In the genomic region with DNA sequence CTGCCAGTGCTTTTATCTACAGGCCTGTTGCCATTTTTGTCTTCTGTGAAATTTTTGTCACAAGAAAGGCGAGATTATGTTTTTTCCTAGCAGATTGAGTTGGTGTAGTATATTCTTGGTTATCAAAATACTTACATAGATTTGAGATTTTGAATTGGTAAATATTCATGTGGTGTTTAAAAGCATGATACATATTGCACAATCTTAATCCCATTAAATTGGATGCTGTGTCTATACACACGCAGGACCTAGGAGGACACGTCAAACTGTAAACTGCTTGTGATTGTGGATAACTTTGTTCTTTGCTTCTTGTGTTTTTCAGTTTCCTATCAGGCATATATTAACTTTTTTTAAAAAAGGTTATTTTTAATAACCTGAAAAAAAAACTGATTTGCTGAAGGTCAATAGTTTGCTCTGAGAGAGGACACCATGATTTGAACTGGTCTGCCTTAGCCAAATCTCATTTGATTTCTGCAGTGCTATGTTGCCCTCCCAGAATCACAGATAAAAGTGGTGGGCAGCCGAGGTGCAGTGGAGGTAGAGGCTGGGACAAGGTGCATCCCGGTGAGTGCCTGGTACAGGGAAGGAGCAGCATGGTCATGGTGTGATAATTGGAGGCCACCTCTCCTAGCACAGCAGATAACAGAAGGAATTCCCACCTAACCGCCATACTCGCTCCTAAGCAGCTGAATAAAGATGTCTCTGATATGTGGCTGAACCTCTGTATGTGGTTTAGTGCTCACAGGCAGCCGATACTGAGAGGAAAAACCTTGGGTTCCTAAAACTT, we compare ENCODE assay signal across 26 cellular contexts.
"Had no signal": no experiment of that assay in that cellular context is flagged by ENCODE, and none has a peak within 500 bp of the region (broad histone marks: within the 10 kb centered on the region; RNA-seq: fewer than 3 reads in every experiment).

No MANE protein-coding gene starts in this region.

- H3K4me3 ChIP-seq: esophagus squamous epithelium, heart right ventricle, left lung, lung, ovary, sigmoid colon, stomach, tibial artery had no signal

- H3K36me3 ChIP-seq: heart right ventricle, left lung, ovary, sigmoid colon, stomach, tibial artery had no signal

- ATAC-seq: activated CD8-positive, alpha-beta T cell treated with anti-CD3 and anti-CD28 coated beads for 36 hours; activated T-cell treated with anti-CD3 and anti-CD28 coated beads, Interleukin-2, amount 50 U/mL, for 4 hours; activated T-helper 17 cell treated with anti-CD3 and anti-CD28 coated beads, Interleukin-2, amount 50 U/mL, for 72 hours; stimulated activated naive B cell treated with anti-CD40 and anti-IgM and Interleukin-4, amounts not matched to agents 10 μg/mL and 1 μg/mL and 100 μg/mL, for 72 hours; T-helper 17 cell had no signal

- DNase-seq: activated CD4-positive, alpha-beta T cell treated with anti-CD3 and anti-CD28 coated beads, Interleukin-2, amount 50 U/mL, for 1 hour; activated CD8-positive, alpha-beta T cell treated with anti-CD3 and anti-CD28 coated beads for 36 hours; activated gamma-delta T cell treated with Interleukin-2 at 50 U/mL for 16 hours; activated T-cell treated with anti-CD3 and anti-CD28 coated beads, Interleukin-2, amount 50 U/mL, for 4 hours; anterior cingulate cortex; endodermal cell; esophagus squamous epithelium; foreskin melanocyte; heart right ventricle; kidney glomerular epithelial cell; left lung; naive B cell; ovary; sigmoid colon; small intestine; stimulated activated CD4-positive, alpha-beta T cell treated with anti-CD3 and anti-CD28 coated beads, Interleukin-1b, Interleukin-23, amount 100 ng/mL, for 48 hours; stimulated activated CD4-positive, alpha-beta T cell treated with anti-CD3 and anti-CD28 coated beads, Interleukin-4, amount 100 ng/mL, for 4 hours; stimulated activated naive B cell treated with anti-CD40 and anti-IgM and Interleukin-4, amounts not matched to agents 10 μg/mL and 1 μg/mL and 100 μg/mL, for 72 hours; stomach; T-helper 17 cell; T1000; tibial artery had no signal

- H3K4me1 ChIP-seq: esophagus squamous epithelium, left lung, tibial artery had no signal

- H3K9me3 ChIP-seq: esophagus squamous epithelium, heart right ventricle, left lung, ovary, sigmoid colon, stomach, tibial artery had no signal

- FAIRE-seq: bronchial epithelial cell, small intestine had no signal

- H3K27me3 ChIP-seq: esophagus squamous epithelium, heart right ventricle, left lung, ovary, sigmoid colon, stomach, tibial artery had no signal

- H3K27ac ChIP-seq: epithelial cell of prostate, esophagus squamous epithelium, left lung, ovary, sigmoid colon, stomach, tibial artery had no signal
